24 cellular contexts compared by ENCODE assay signal in genomic region chr17:64603987-64604386, GRCh38. TPM values are rescaled to one million over a fixed set of nuclear protein-coding genes. Genes with fewer than 3 reads are reported as not detected.
DNase-seq lines count a peak whose midpoint lies in the region; ATAC-seq, FAIRE-seq and TF ChIP-seq lines count a peak whose summit lies in the region.
"Had no signal": no experiment of that assay in that cellular context is flagged by ENCODE, and none has a peak within 500 bp of the region (broad histone marks: within the 10 kb centered on the region; RNA-seq: fewer than 3 reads in every experiment).

No MANE protein-coding gene starts in this region.

- H4K20me1 ChIP-seq in HepG2 (ENCODE audit: insufficient read depth, low read length) (no peaks in the 10 kb centered on the region; the same call in none of the 2 replicates), smooth muscle cell (ENCODE audit: low read depth) (peaks cover 100% of the 10 kb centered on the region)

- no peak overlapping the region for H3K4me3 Mint-ChIP-seq in endothelial cell (ENCODE audit: unreplicated experiment)
- H3K4me3 Mint-ChIP-seq: CD4-positive, alpha-beta memory T cell had no signal

- peaks cover 26% of the 10 kb centered on the region for H3K4me1 Mint-ChIP-seq in endothelial cell (ENCODE audit: unreplicated experiment)

- TF ChIP-seq RAD21 in HepG2 (CRISPR knock-in tag; IDR thresholded peaks at IDR 0.05), result no peak

- intact Hi-C loops in HepG2 (cut with micrococcal nuclease; ENCODE audit: unreplicated experiment), result loop anchor here (5.0 kb wide), 1 partner anchor 48 kb away; no protein-coding TSS in a partner anchor
- intact Hi-C loops in right lobe of liver (cut with DNase I), result no loop called here

- POLR2A ChIA-PET in HepG2 (lab: Yijun Ruan, JAX), result no interaction called here

- no peaks in the 10 kb centered on the region for H3K9me3 ChIP-seq in HepG2 (ENCODE audit: low read length)
- H3K9me3 ChIP-seq in right lobe of liver, result no peaks in the 10 kb centered on the region
- no peaks in the 10 kb centered on the region for H3K9me3 ChIP-seq in smooth muscle cell (replicated peaks; ENCODE audit: low read depth)
- H3K9me3 ChIP-seq: BLaER1, Caco-2 had no signal

- peaks cover 10% of the 10 kb centered on the region for H3K79me2 ChIP-seq in HepG2 (ENCODE audit: insufficient read depth, low read length)
- peaks cover 100% of the 10 kb centered on the region for H3K79me2 ChIP-seq in smooth muscle cell (ENCODE audit: low read depth)

- in situ Hi-C loops in HepG2 (cut with HindIII; ENCODE audit: extremely low pct_ligation_motif_present, low pct_unique_long_range_greater_than_20kb), result no loop called here

- H3K27me3 ChIP-seq in HepG2 (ENCODE audit: control insufficient read depth in 1 of 2, insufficient read depth in 2 of 2, low read length in 2 of 2) (no peaks in the 10 kb centered on the region), right lobe of liver (no peaks in the 10 kb centered on the region), smooth muscle cell (ENCODE audit: low read depth) (no peaks in the 10 kb centered on the region)
- H3K27me3 ChIP-seq: BLaER1 had no signal

- 60% methylated on average over 1 of the region's 1 CpG for WGBS in HepG2 (ENCODE audit: low lambda C conversion rate)
- WGBS in right lobe of liver (ENCODE audit: insufficient coverage, low coverage, low lambda C conversion rate, missing lambda C conversion rate), result 77% methylated on average over 1 of the region's 1 CpG
- 96% methylated on average over 1 of the region's 1 CpG for WGBS in smooth muscle cell (ENCODE audit: low lambda C conversion rate)

- H3K36me3 Mint-ChIP-seq in endothelial cell (ENCODE audit: low read depth, unreplicated experiment), result no peaks in the 10 kb centered on the region

- BruUV-seq in HepG2 (replicated peaks; lab: Mats Ljungman, UMichigan), result no TSS peak

- H3K4me1 ChIP-seq in HepG2 (ENCODE audit: insufficient read depth, low read length), result peaks cover 17% of the 10 kb centered on the region
- no peaks in the 10 kb centered on the region for H3K4me1 ChIP-seq in right lobe of liver
- no peaks in the 10 kb centered on the region for H3K4me1 ChIP-seq in smooth muscle cell (ENCODE audit: low read depth)
- H3K4me1 ChIP-seq: Caco-2 had no signal

- no peaks in the 10 kb centered on the region for H3K9me3 Mint-ChIP-seq in endothelial cell (ENCODE audit: unreplicated experiment)
- H3K9me3 Mint-ChIP-seq: CD4-positive, alpha-beta memory T cell had no signal

- H3K9ac ChIP-seq in HepG2 (ENCODE audit: insufficient read depth, low read depth, low read length) (no peak overlapping the region), smooth muscle cell (ENCODE audit: low read depth) (no peak overlapping the region)
- H3K9ac ChIP-seq: BLaER1 had no signal

- TF ChIP-seq CTCF in HepG2 (CRISPR knock-in tag; IDR thresholded peaks at IDR 0.05), result no peak
- no peak for TF ChIP-seq CTCF in right lobe of liver (IDR thresholded peaks at IDR 0.05)
- TF ChIP-seq CTCF in endothelial cell (IDR thresholded peaks at IDR 0.05; ENCODE audit: unreplicated experiment), result no peak
- TF ChIP-seq CTCF in smooth muscle cell (IDR thresholded peaks at IDR 0.05; ENCODE audit: borderline replicate concordance, insufficient read depth, poor library complexity, severe bottlenecking), result no peak

- TF ChIP-seq EP300 in HepG2 (IDR thresholded peaks at IDR 0.05; ENCODE audit: low read depth in 2 of 2, low read length in 2 of 2) (no peak), HepG2 (CRISPR knock-in tag; IDR thresholded peaks at IDR 0.05; ENCODE audit: borderline replicate concordance) (no peak)

- peaks cover 15% of the 10 kb centered on the region for H3F3A ChIP-seq in smooth muscle cell (ENCODE audit: low read depth)

- TF ChIP-seq POLR2A in HepG2 (IDR thresholded peaks at IDR 0.05; ENCODE audit: insufficient read depth in 1 of 2, low read depth in 2 of 2, low read length in 2 of 2) (no peak), right lobe of liver (IDR thresholded peaks at IDR 0.05) (no peak), erythroblast (IDR thresholded peaks at IDR 0.05; ENCODE audit: low read length) (no peak)

- H3K27ac ChIP-seq in HepG2 (ENCODE audit: extremely low read length, insufficient read depth, low read length) (peak overlapping the region; percentile 21), right lobe of liver (no peak overlapping the region), smooth muscle cell (ENCODE audit: low read depth) (peak overlapping the region; percentile 10)
- H3K27ac ChIP-seq: BLaER1 had no signal

- ATAC-seq in HepG2, result peak; percentile 85
- ATAC-seq in right lobe of liver, result no peak
- no peak for ATAC-seq in GM21576 (IDR thresholded peaks at IDR 0.05; ENCODE audit: unreplicated experiment)
- ATAC-seq: GM12878, Panc1 had no signal

- FAIRE-seq in HepG2 (lab: Jason Lieb, UNC), result no peak
- FAIRE-seq: GM12878, H1 had no signal

- H3K4me2 ChIP-seq in HepG2 (ENCODE audit: low read depth, low read length), result no peak overlapping the region
- H3K4me2 ChIP-seq in smooth muscle cell, result no peak overlapping the region
- H3K4me2 ChIP-seq: BLaER1 had no signal

- peaks cover 5% of the 10 kb centered on the region for H3K27me3 Mint-ChIP-seq in endothelial cell (ENCODE audit: unreplicated experiment)
- H3K27me3 Mint-ChIP-seq: CD4-positive, alpha-beta memory T cell had no signal

- no peak overlapping the region for H2AFZ ChIP-seq in HepG2 (ENCODE audit: low read length)
- no peak overlapping the region for H2AFZ ChIP-seq in smooth muscle cell (ENCODE audit: low read depth)

- H3K4me3 ChIP-seq in HepG2 (replicated peaks in 1 of 3; ENCODE audit: insufficient read depth in 1 of 3, low read depth in 2 of 3, low read length in 3 of 3) (no peak overlapping the region), right lobe of liver (no peak overlapping the region), smooth muscle cell (no peak overlapping the region)
- H3K4me3 ChIP-seq: BLaER1, GM12878 had no signal

- H3K36me3 ChIP-seq in HepG2 (replicated peaks in 1 of 2; ENCODE audit: control insufficient read depth in 1 of 2, insufficient read depth in 2 of 2, low read length in 2 of 2) (no peaks in the 10 kb centered on the region), right lobe of liver (no peaks in the 10 kb centered on the region), smooth muscle cell (ENCODE audit: low read depth) (no peaks in the 10 kb centered on the region)

- H3K27ac Mint-ChIP-seq in endothelial cell (ENCODE audit: unreplicated experiment), result peak overlapping the region; percentile 25

- CTCF ChIA-PET in HepG2 (lab: Yijun Ruan, JAX; ENCODE audit: low intra/inter-chr PET ratio, low total read pairs), result no interaction called here

- DNase-seq in HepG2 (ENCODE audit: low spot score) (peak; percentile 26), right lobe of liver (no peak), OCI-M1 (lab: John Stamatoyannopoulos, UW) (peak; percentile 43), endothelial cell (ENCODE audit: low spot score) (no peak), smooth muscle cell (lab: John Stamatoyannopoulos, UW; ENCODE audit: unreplicated experiment) (no peak), midbrain (lab: John Stamatoyannopoulos, UW) (no peak), erythroblast (lab: John Stamatoyannopoulos, UW) (no peak)
- DNase-seq: ACHN; Caco-2; CD4-positive, alpha-beta memory T cell; DMS 273 treated with DMSO at 0.1 percent for 48 hours; DMS79 treated with DMSO at 0.1 percent for 48 hours; MM.1S; NCI-H1092; NCI-H1436; NCI-H187 treated with DMSO at 0.1 percent for 48 hours; NCI-H226; NCI-H510A treated with DMSO at 0.1 percent for 48 hours; NCI-H748 treated with DMSO at 0.1 percent for 48 hours had no signal

TF ChIP-seq in HepG2, 621 proteins besides CTCF, POLR2A, EP300 and RAD21:
- peak; percentile 62; the same call in 1 of the 2 replicates for TF ChIP-seq ZNF121 (CRISPR knock-in tag; IDR thresholded peaks at IDR 0.05)
- TF ChIP-seq HNF4A (CRISPR knock-in tag; IDR thresholded peaks at IDR 0.05), result peak; percentile 42
- no peak for TF ChIP-seq ZNF605 (CRISPR knock-in tag; IDR thresholded peaks at IDR 0.05)
- TF ChIP-seq ZNF652 (CRISPR knock-in tag; IDR thresholded peaks at IDR 0.05; ENCODE audit: borderline replicate concordance, low read depth), result peak; percentile 40; the same call in 1 of the 2 replicates

RNA-seq across cellular contexts. Expression of gene SMURF2, which starts 58.1 kb away (rescaled TPM):
- 24.3 and 29.3 TPM in 2 replicates for total RNA-seq in HepG2 (2016; rRNA removed; fragmentation: Illumina TruSeq; extraction: Trizol)
- total RNA-seq in HepG2 (2016; cell fraction: cytosol; rRNA removed; fragmentation: Illumina TruSeq; extraction: Trizol; ENCODE audit: low read depth), result 9.8 and 12.5 TPM in 2 replicates
- total RNA-seq in HepG2 (2016; cell fraction: insoluble cytoplasmic fraction; rRNA removed; fragmentation: Illumina TruSeq; extraction: Trizol), result 23.1 and 28.2 TPM in 2 replicates
- 16.9 and 17.9 TPM in 2 replicates for total RNA-seq in HepG2 (2016; cell fraction: membrane; rRNA removed; fragmentation: Illumina TruSeq; extraction: Trizol)
- 23.0 and 24.2 TPM in 2 replicates for total RNA-seq in HepG2 (2016; cell fraction: nucleus; rRNA removed; fragmentation: Illumina TruSeq; extraction: Trizol)
- polyA plus RNA-seq in HepG2 (2011; rRNA removed), result 12.9 and 14.9 TPM in 2 replicates
- polyA plus RNA-seq in HepG2 (2011; cell fraction: cytosol; rRNA removed), result 6.7 and 10.4 TPM in 2 replicates
- polyA plus RNA-seq in HepG2 (2011; cell fraction: nucleus; rRNA removed), result 10.2 and 12.2 TPM in 2 replicates
- 13.3 and 15.9 TPM in 2 replicates for polyA plus RNA-seq in HepG2 (2012)
- 1.3 and 1.5 TPM in 2 replicates for polyA plus RNA-seq in HepG2 (2016; cell fraction: cytosol; fragmentation: Illumina TruSeq; extraction: Trizol; ENCODE audit: low read depth)
- polyA plus RNA-seq in HepG2 (2016; cell fraction: insoluble cytoplasmic fraction; fragmentation: Illumina TruSeq; extraction: Trizol; ENCODE audit: low read depth), result 20.3 and 21.2 TPM in 2 replicates
- polyA plus RNA-seq in HepG2 (2016; cell fraction: membrane; fragmentation: Illumina TruSeq; extraction: Trizol; ENCODE audit: low read depth), result 5.1 and 5.8 TPM in 2 replicates
- polyA plus RNA-seq in HepG2 (2016; cell fraction: nucleus; fragmentation: Illumina TruSeq; extraction: Trizol; ENCODE audit: insufficient read depth, low read depth), result 24.6 and 25.3 TPM in 2 replicates
- polyA minus RNA-seq in HepG2 (2011; rRNA and poly(A)+ RNA removed; ENCODE audit: low replicate concordance), result 16.0 and 18.1 TPM in 2 replicates
- 14.9 and 18.5 TPM in 2 replicates for polyA minus RNA-seq in HepG2 (2011; cell fraction: cytosol; rRNA and poly(A)+ RNA removed)
- 28.2 and 34.3 TPM in 2 replicates for polyA minus RNA-seq in HepG2 (2011; cell fraction: nucleus; rRNA and poly(A)+ RNA removed)
- total RNA-seq in right lobe of liver, result 1 to 10 TPM; 2.5 to 6.8 (median 4.0) TPM
- total RNA-seq in endothelial cell (ENCODE audit: unreplicated experiment), result 69.2 TPM
- 91.2 and 102 TPM in 2 replicates for total RNA-seq in smooth muscle cell
- polyA plus RNA-seq in smooth muscle cell, result 38.9 and 40.1 TPM in 2 replicates

Comparison
In these comparisons a context has a peak if more than half of its experiments do, and no peak if none do; other contexts are left out.
1. DNase-seq: peak in HepG2 (single experiment) and OCI-M1 (single experiment); none in right lobe of liver (0 of 3), endothelial cell (single experiment), smooth muscle cell (single experiment), midbrain (single experiment) and erythroblast (0 of 2).
2. H3K27ac ChIP-seq: peak in HepG2 (single experiment) and smooth muscle cell (single experiment); none in right lobe of liver (0 of 3).